ENCODE assay signal across 8 cellular contexts in genomic region chr14:63854330-63854729, GRCh38. TPM values are rescaled to one million over a fixed set of nuclear protein-coding genes. Genes with fewer than 3 reads are reported as not detected.
DNase-seq lines count a peak whose midpoint lies in the region; ATAC-seq, FAIRE-seq and TF ChIP-seq lines count a peak whose summit lies in the region.

No MANE protein-coding gene starts in this region.

- H3K9me3 Mint-ChIP-seq in activated CD4-positive, alpha-beta T cell treated with anti-CD3 and anti-CD28 coated beads for 36 hours (ENCODE audit: low read depth): no peaks in the 10 kb centered on the region
- H3K9me3 Mint-ChIP-seq in activated T-helper 17 cell treated with anti-CD3 and anti-CD28 coated beads, Interleukin-2, amount 50 U/mL, for 72 hours: no peaks in the 10 kb centered on the region

- intact Hi-C loops in activated CD4-positive, alpha-beta T cell treated with anti-CD3 and anti-CD28 coated beads for 36 hours (cut with DNase I, micrococcal nuclease): loop anchor here (5.0 to 10.0 kb wide), 6 partner anchors 58 to 648 kb away; partner anchors contain the start of genes ZBTB1 (in 1 of the 2) and ZBTB25 (in 1 of the 2)

- H3K27ac ChIP-seq in keratinocyte (ENCODE audit: control insufficient read depth, insufficient read depth, low read length): peak overlapping the region; percentile 93
- H3K27ac ChIP-seq in thoracic aorta: peak overlapping the region; percentile 13 to 77

- POLR2A ChIA-PET in activated CD4-positive, alpha-beta T cell treated with anti-CD3 and anti-CD28 coated beads for 36 hours (lab: Charles Lee): interaction anchor here (2.6 kb wide), 1 partner anchor 10 kb away, joined by 11 read pairs; no protein-coding TSS in a partner anchor

- no peaks in the 10 kb centered on the region for H3K27me3 Mint-ChIP-seq in activated CD4-positive, alpha-beta T cell treated with anti-CD3 and anti-CD28 coated beads for 36 hours
- no peaks in the 10 kb centered on the region for H3K27me3 Mint-ChIP-seq in activated T-helper 17 cell treated with anti-CD3 and anti-CD28 coated beads, Interleukin-2, amount 50 U/mL, for 72 hours

- peak overlapping the region; percentile 31 for H2AFZ ChIP-seq in keratinocyte (ENCODE audit: control insufficient read depth, low read length)

- ATAC-seq in activated CD4-positive, alpha-beta T cell treated with anti-CD3 and anti-CD28 coated beads for 36 hours: no peak
- ATAC-seq in activated T-helper 17 cell treated with anti-CD3 and anti-CD28 coated beads, Interleukin-2, amount 50 U/mL, for 72 hours (replicated peaks): no peak
- ATAC-seq in thoracic aorta (ENCODE audit: insufficient number of reproducible peaks, low FRiP score, low read depth) (no peak), esophagus mucosa (no peak)

- CTCF ChIA-PET in activated CD4-positive, alpha-beta T cell treated with anti-CD3 and anti-CD28 coated beads for 36 hours (lab: Charles Lee): interaction anchor here (0.7 to 2.2 kb wide), 5 partner anchors 9 to 445 kb away, joined by 3 to 12 read pairs (median 3); no protein-coding TSS in a partner anchor

- H3K4me3 ChIP-seq in keratinocyte (ENCODE audit: control insufficient read depth in 2 of 3, extremely low read depth in 1 of 3, insufficient read depth in 2 of 3, low read depth in 1 of 3, low read length in 3 of 3) (peak overlapping the region; percentile 66 to 83 (median 73)), thoracic aorta (peak overlapping the region; percentile 79)

- no peak for DNase-seq in activated CD4-positive, alpha-beta T cell treated with anti-CD3 and anti-CD28 coated beads for 36 hours
- DNase-seq in activated CD4-positive, alpha-beta T cell treated with anti-CD3 and anti-CD28 coated beads for 4 hours: no peak
- DNase-seq in keratinocyte (ENCODE audit: low read depth, low spot score): no peak
- no peak for DNase-seq in thoracic aorta (ENCODE audit: low spot score)
- no peak for DNase-seq in epidermal melanocyte (ENCODE audit: insufficient read length, low spot score)
- DNase-seq in effector CD8-positive, alpha-beta T cell (lab: John Stamatoyannopoulos, UW): no peak

- peak overlapping the region; percentile 85 for H3K27ac Mint-ChIP-seq in activated CD4-positive, alpha-beta T cell treated with anti-CD3 and anti-CD28 coated beads for 36 hours
- H3K27ac Mint-ChIP-seq in activated T-helper 17 cell treated with anti-CD3 and anti-CD28 coated beads, Interleukin-2, amount 50 U/mL, for 72 hours: peak overlapping the region; percentile 95

- peaks cover 41% of the 10 kb centered on the region for H3K4me1 Mint-ChIP-seq in activated CD4-positive, alpha-beta T cell treated with anti-CD3 and anti-CD28 coated beads for 36 hours
- H3K4me1 Mint-ChIP-seq in activated T-helper 17 cell treated with anti-CD3 and anti-CD28 coated beads, Interleukin-2, amount 50 U/mL, for 72 hours: peaks cover 28% of the 10 kb centered on the region

- FAIRE-seq in keratinocyte (lab: Jason Lieb, UNC): no peak

- H3K4me1 ChIP-seq in keratinocyte (ENCODE audit: control insufficient read depth, extremely low read depth, insufficient read depth, low read length) (peaks cover 30% of the 10 kb centered on the region), thoracic aorta (ENCODE audit: control insufficient read depth in 1 of 2, low read depth in 2 of 2) (peaks cover 5 to 19% of the 10 kb centered on the region in 2 donors)

- no peak for TF ChIP-seq CTCF in keratinocyte (optimal IDR thresholded peaks at IDR 0.05 in 1 of 3, IDR thresholded peaks at IDR 0.05 in 1 of 3, conservative IDR thresholded peaks at IDR 0.05 in 1 of 3; ENCODE audit: extremely low read depth in 1 of 3, insufficient read depth in 2 of 3, low read length in 3 of 3)
- no peak for TF ChIP-seq CTCF in thoracic aorta (IDR thresholded peaks at IDR 0.05)

- H3K4me3 Mint-ChIP-seq in activated CD4-positive, alpha-beta T cell treated with anti-CD3 and anti-CD28 coated beads for 36 hours: peak overlapping the region; percentile 95
- H3K4me3 Mint-ChIP-seq in activated T-helper 17 cell treated with anti-CD3 and anti-CD28 coated beads, Interleukin-2, amount 50 U/mL, for 72 hours: peak overlapping the region; percentile 96

- H3K36me3 ChIP-seq in keratinocyte (ENCODE audit: control insufficient read depth in 2 of 2, extremely low read depth in 1 of 2, insufficient read depth in 2 of 2, low read length in 2 of 2) (no peaks in the 10 kb centered on the region), thoracic aorta (no peaks in the 10 kb centered on the region)

- peak overlapping the region; percentile 99 for H3K4me2 ChIP-seq in keratinocyte (ENCODE audit: control insufficient read depth, extremely low read depth, insufficient read depth, low read depth, low read length)

- H4K20me1 ChIP-seq in keratinocyte (ENCODE audit: control insufficient read depth, extremely low read depth, insufficient read depth, low read length): no peaks in the 10 kb centered on the region

- no peaks in the 10 kb centered on the region for H3K9me1 ChIP-seq in keratinocyte (ENCODE audit: control insufficient read depth, extremely low read depth, insufficient read depth, low read length)

- H3K79me2 ChIP-seq in keratinocyte (ENCODE audit: control insufficient read depth, insufficient read depth, low read length): peaks cover 25% of the 10 kb centered on the region

- no peaks in the 10 kb centered on the region for H3K36me3 Mint-ChIP-seq in activated CD4-positive, alpha-beta T cell treated with anti-CD3 and anti-CD28 coated beads for 36 hours (ENCODE audit: low read depth)
- H3K36me3 Mint-ChIP-seq in activated T-helper 17 cell treated with anti-CD3 and anti-CD28 coated beads, Interleukin-2, amount 50 U/mL, for 72 hours (ENCODE audit: low read depth): peaks cover 9% of the 10 kb centered on the region

- dilution Hi-C loops in keratinocyte (cut with MboI; ENCODE audit: extremely low pct_ligation_motif_present, low sequenced_read_pairs): no loop called here

- no peaks in the 10 kb centered on the region for H3K27me3 ChIP-seq in keratinocyte (ENCODE audit: control insufficient read depth, extremely low read depth, insufficient read depth, low read length)
- no peaks in the 10 kb centered on the region for H3K27me3 ChIP-seq in thoracic aorta (replicated peaks; ENCODE audit: insufficient read depth)

- peak overlapping the region; percentile 83 for H3K9ac ChIP-seq in keratinocyte (ENCODE audit: control insufficient read depth, extremely low read depth, insufficient read depth, low read length)

- H3K9me3 ChIP-seq in keratinocyte (ENCODE audit: control insufficient read depth, low read depth, low read length) (no peaks in the 10 kb centered on the region), thoracic aorta (no peaks in the 10 kb centered on the region)

RNA-seq across cellular contexts. Expression of gene SYNE2, which starts 1.5 kb away (rescaled TPM):
- total RNA-seq in activated CD4-positive, alpha-beta T cell treated with anti-CD3 and anti-CD28 coated beads for 36 hours: 10 to 100 TPM; 18.4 to 21.8 TPM
- 10 to 100 TPM; 48.5 to 66.9 TPM for total RNA-seq in activated T-helper 17 cell treated with anti-CD3 and anti-CD28 coated beads, Interleukin-2, amount 50 U/mL, for 72 hours
- 9.5 to 11.0 TPM (median 9.9 TPM) in 3 replicates for polyA plus RNA-seq in keratinocyte
- polyA plus RNA-seq in keratinocyte (2011; ENCODE audit: low read depth): 36.0 TPM
- 5.5 and 6.1 TPM in 2 replicates for polyA plus RNA-seq in keratinocyte (2011; cell fraction: cytosol; rRNA removed)
- 32.3 and 38.4 TPM in 2 replicates for polyA plus RNA-seq in keratinocyte (2011; cell fraction: nucleus; rRNA removed)
- polyA plus RNA-seq in keratinocyte (2012; ENCODE audit: low replicate concordance): 9.3 and 16.1 TPM in 2 replicates
- polyA minus RNA-seq in keratinocyte: 39.6 to 72.5 TPM (median 53.5 TPM) in 3 replicates
- 12.7 TPM for polyA minus RNA-seq in keratinocyte (2011; cell fraction: cytosol; rRNA and poly(A)+ RNA removed)
- 74.7 and 120 TPM in 2 replicates for polyA minus RNA-seq in keratinocyte (2011; cell fraction: nucleus; rRNA and poly(A)+ RNA removed)
- total RNA-seq in thoracic aorta (100 to 1,000 TPM; 125 to 256 TPM), esophagus mucosa (99.8 TPM)
